8 cellular contexts compared by ENCODE assay signal in genomic region chr10:29734640-29734979, GRCh38.
A peak's percentile ranks its signal among the peaks of the same experiment; 100 is the strongest.
DNase-seq lines count a peak whose midpoint lies in the region; ATAC-seq and TF ChIP-seq lines count a peak whose summit lies in the region.

No MANE protein-coding gene starts in this region.

- no peaks in the 10 kb centered on the region for H4K20me1 ChIP-seq in mammary epithelial cell (ENCODE audit: insufficient read depth, low read length)

- H3K4ac ChIP-seq in mesendoderm (ENCODE audit: low read depth, low read length): no peak overlapping the region

- H3K9ac ChIP-seq in mammary epithelial cell (ENCODE audit: insufficient read depth, low read length): peak overlapping the region; percentile 74
- peak overlapping the region; percentile 84 for H3K9ac ChIP-seq in mesendoderm (ENCODE audit: low read length)

- dilution Hi-C loops in mammary epithelial cell (cut with HindIII; ENCODE audit: low sequenced_read_pairs): no loop called here

- H3K79me1 ChIP-seq in mesendoderm (ENCODE audit: low read length): peaks cover 11% of the 10 kb centered on the region

- no peak overlapping the region for H2BK15ac ChIP-seq in mesendoderm (replicated peaks; ENCODE audit: low read depth)

- no peak for DNase-seq in heart right ventricle
- no peak for DNase-seq in cardiac septum (ENCODE audit: low spot score)
- peak; percentile 41 for DNase-seq in mammary epithelial cell
- DNase-seq in mesendoderm: no peak
- no peak for DNase-seq in vagina (ENCODE audit: extremely low spot score in 2 of 2)
- no peak for DNase-seq in dedifferentiated amniotic fluid mesenchymal stem cell (ENCODE audit: extremely low spot score)
- no peak for DNase-seq in effector CD8-positive, alpha-beta T cell (lab: John Stamatoyannopoulos, UW)

- intact Hi-C loops in heart right ventricle (cut with DNase I) (loop anchor here in 8 of 10 donors (2.0 to 10.0 kb wide), 10 partner anchors 90 to 270 kb away; partner anchors contain the start of gene SVIL (in 2 of the 8)), cardiac septum (cut with DNase I) (no loop called here), mammary epithelial cell (cut with micrococcal nuclease) (loop anchor here (2.0 to 10.0 kb wide), 2 partner anchors 100 to 200 kb away; partner anchors contain the start of gene SVIL), vagina (cut with DNase I) (loop anchor here (10.0 kb wide), 1 partner anchor 80 kb away; no protein-coding TSS in a partner anchor)

- in situ Hi-C loops in mammary epithelial cell (cut with MboI; ENCODE audit: low sequenced_read_pairs in 2 of 2): loop anchor here in 1 of 2 donors (10.0 kb wide), 1 partner anchor 140 kb away; no protein-coding TSS in a partner anchor

- H2AFZ ChIP-seq in mammary epithelial cell (ENCODE audit: low read depth, low read length): peak overlapping the region; percentile 93

- H4K5ac ChIP-seq in mesendoderm (ENCODE audit: low read length): no peak overlapping the region

- BruUV-seq in mammary epithelial cell (replicated peaks; lab: Mats Ljungman, UMichigan): no TSS peak

- H3K4me3 ChIP-seq in heart right ventricle: peak overlapping the region; percentile 73 to 97 (median 90)
- H3K4me3 ChIP-seq in mammary epithelial cell (replicated peaks in 1 of 3; ENCODE audit: insufficient read depth in 1 of 3, low read depth in 2 of 3, low read length in 3 of 3): peak overlapping the region; percentile 72 to 89 (median 79)
- peak overlapping the region; percentile 67 for H3K4me3 ChIP-seq in mesendoderm (ENCODE audit: low read length)
- peak overlapping the region; percentile 77 to 80 for H3K4me3 ChIP-seq in vagina

- H3K9me3 ChIP-seq in heart right ventricle: no peaks in the 10 kb centered on the region
- H3K9me3 ChIP-seq in mammary epithelial cell (replicated peaks; ENCODE audit: insufficient read depth, low read length): no peaks in the 10 kb centered on the region
- H3K9me3 ChIP-seq in vagina: no peaks in the 10 kb centered on the region

- H2BK120ac ChIP-seq in mesendoderm (ENCODE audit: low read depth, low read length): no peak overlapping the region

- no peak overlapping the region for H2BK5ac ChIP-seq in mesendoderm (ENCODE audit: low read length)

- peak overlapping the region; percentile 97 for H3K4me2 ChIP-seq in mammary epithelial cell (ENCODE audit: insufficient read depth, low read depth, low read length)
- peak overlapping the region; percentile 84 for H3K4me2 ChIP-seq in mesendoderm (ENCODE audit: low read length)

- H3K36me3 ChIP-seq in heart right ventricle (no peaks in the 10 kb centered on the region), mammary epithelial cell (ENCODE audit: insufficient read depth, low read length) (no peaks in the 10 kb centered on the region), mesendoderm (ENCODE audit: control insufficient read depth, insufficient read depth, low read length) (no peaks in the 10 kb centered on the region), vagina (no peaks in the 10 kb centered on the region)

- H3K27me3 ChIP-seq in heart right ventricle (no peaks in the 10 kb centered on the region), mammary epithelial cell (ENCODE audit: insufficient read depth, low read length) (no peaks in the 10 kb centered on the region), mesendoderm (ENCODE audit: insufficient read depth, low read length, poor library complexity) (no peaks in the 10 kb centered on the region), vagina (no peaks in the 10 kb centered on the region)

- H2AK5ac ChIP-seq in mesendoderm (ENCODE audit: low read length): no peak overlapping the region

- 43 to 49% methylated on average over 10 of the region's 10 CpGs for WGBS in heart right ventricle, 2 donors
- 5% methylated on average over 10 of the region's 10 CpGs for WGBS in mammary epithelial cell (ENCODE audit: low coverage, missing lambda C conversion rate)
- WGBS in mesendoderm (ENCODE audit: extremely low coverage, insufficient coverage, low lambda C conversion rate): no CpG with 5 or more reads among the region's 10 CpGs

- H4K8ac ChIP-seq in mesendoderm (ENCODE audit: low read depth, low read length): no peak overlapping the region

- H3K4me1 ChIP-seq in heart right ventricle (peaks cover 5 to 29% (median 18%) of the 10 kb centered on the region in 9 donors), mammary epithelial cell (ENCODE audit: insufficient read depth, low read length) (peaks cover 18% of the 10 kb centered on the region), mesendoderm (ENCODE audit: control insufficient read depth, low read depth, low read length) (no peaks in the 10 kb centered on the region), vagina (peaks cover 53% of the 10 kb centered on the region)

- TF ChIP-seq POLR2A in vagina (IDR thresholded peaks at IDR 0.05): no peak

- CTCF ChIA-PET in mammary epithelial cell (lab: Charles Lee; ENCODE audit: low non-redundant PET): no interaction called here

- H3K56ac ChIP-seq in mesendoderm (ENCODE audit: low read length): peak overlapping the region; percentile 92

- H3K27ac ChIP-seq in heart right ventricle (peak overlapping the region; percentile 93 to 99 (median 97)), mammary epithelial cell (ENCODE audit: insufficient read depth, low read depth, low read length) (peak overlapping the region; percentile 78), mesendoderm (ENCODE audit: low read depth, low read length) (no peak overlapping the region), vagina (peak overlapping the region; percentile 99)

- no peak overlapping the region for H3K23ac ChIP-seq in mesendoderm (ENCODE audit: low read length)

- ATAC-seq in heart right ventricle: peak in 1 of 8 donors; percentile 1
- ATAC-seq in esophagus mucosa: no peak

- TF ChIP-seq CTCF in heart right ventricle (IDR thresholded peaks at IDR 0.05) (no peak), mammary epithelial cell (conservative IDR thresholded peaks at IDR 0.05 in 1 of 2, IDR thresholded peaks at IDR 0.05 in 1 of 2; ENCODE audit: extremely low read depth in 1 of 2, insufficient read depth in 1 of 2, low read depth in 1 of 2, low read length in 2 of 2) (no peak), vagina (IDR thresholded peaks at IDR 0.05) (no peak)

- peak overlapping the region; percentile 91 for H3K18ac ChIP-seq in mesendoderm (ENCODE audit: low read length)

- H3K79me2 ChIP-seq in mammary epithelial cell (ENCODE audit: insufficient read depth, low read length): peaks cover 58% of the 10 kb centered on the region
- H3K79me2 ChIP-seq in mesendoderm (ENCODE audit: control insufficient read depth, insufficient read depth, low read length): peaks cover 20% of the 10 kb centered on the region
